18 cellular contexts compared by ENCODE assay signal in the genomic region with DNA sequence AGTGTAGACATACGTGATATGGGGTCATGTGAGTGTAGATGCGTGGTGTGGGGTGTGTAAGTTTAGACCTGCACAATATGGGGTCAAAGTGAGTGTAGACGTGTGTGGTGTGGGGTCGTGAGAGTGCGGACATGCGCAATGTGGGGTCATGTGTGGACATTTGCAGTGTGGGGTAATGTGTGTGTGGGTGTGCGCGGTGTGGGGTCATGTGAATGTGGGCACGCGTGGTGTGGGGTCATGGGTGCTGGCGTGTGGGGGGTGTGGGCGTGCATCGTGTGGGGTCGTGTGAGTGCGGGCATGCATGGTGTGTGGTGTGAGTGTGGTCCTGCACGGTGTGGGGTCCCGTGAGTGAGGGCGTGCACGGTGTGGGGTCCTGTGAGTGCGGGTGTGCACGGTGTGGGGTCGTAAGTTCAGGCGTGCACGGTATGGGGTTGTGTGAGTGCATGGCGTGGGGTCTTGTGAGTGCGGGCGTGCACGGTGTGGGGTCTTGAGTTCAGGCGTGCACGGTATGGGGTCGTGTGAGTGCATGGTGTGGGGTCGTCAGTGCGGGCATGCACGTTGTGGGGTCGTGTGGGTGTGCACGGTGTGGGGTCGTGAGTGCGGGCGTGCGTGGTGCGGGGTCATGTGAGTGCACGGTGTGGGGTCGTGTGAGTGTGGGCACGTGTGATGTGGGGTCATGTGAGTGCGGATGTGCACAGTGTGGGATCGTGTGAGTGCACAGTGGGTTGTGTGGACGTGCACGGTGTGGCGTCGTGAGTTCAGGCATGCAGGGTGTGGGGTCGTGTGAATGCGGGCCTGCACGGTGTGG. TPM values are rescaled to one million over a fixed set of nuclear protein-coding genes. Genes with fewer than 3 reads are reported as not detected.
DNase-seq lines count a peak whose midpoint lies in the region; ATAC-seq and TF ChIP-seq lines count a peak whose summit lies in the region.
"Had no signal": no experiment of that assay in that cellular context is flagged by ENCODE, and none has a peak within 500 bp of the region (broad histone marks: within the 10 kb centered on the region; RNA-seq: fewer than 3 reads in every experiment).

No MANE protein-coding gene starts in this region.

- H3K4me1 Mint-ChIP-seq in WTC11 (0 out of 2 replicates have a peak, but pooled peaks cover 2% of the 10 kb centered on the region), neural progenitor cell (no peaks in the 10 kb centered on the region)
- peaks cover 10 to 37% (median 30%) of the 10 kb centered on the region in 4 donors for H3K4me1 Mint-ChIP-seq in naive thymus-derived CD8-positive, alpha-beta T cell
- H3K4me1 Mint-ChIP-seq: CD14-positive monocyte had no signal

- peak overlapping the region; percentile 69; the same call in 1 of the 2 replicates for H3K27ac Mint-ChIP-seq in WTC11
- peak overlapping the region; percentile 23 for H3K27ac Mint-ChIP-seq in neural progenitor cell
- H3K27ac Mint-ChIP-seq in naive thymus-derived CD8-positive, alpha-beta T cell, result peak overlapping the region in 2 of 10 donors; percentile 9 to 70

- H3K27me3 Mint-ChIP-seq in WTC11 (ENCODE audit: low read depth) (no peaks in the 10 kb centered on the region), neural progenitor cell (ENCODE audit: insufficient read depth, low read depth) (peaks cover 2% of the 10 kb centered on the region)
- no peaks in the 10 kb centered on the region for H3K27me3 Mint-ChIP-seq in naive thymus-derived CD8-positive, alpha-beta T cell

- H3K4me3 Mint-ChIP-seq in WTC11 (no peak overlapping the region), neural progenitor cell (no peak overlapping the region)
- no peak overlapping the region for H3K4me3 Mint-ChIP-seq in naive thymus-derived CD8-positive, alpha-beta T cell
- H3K4me3 Mint-ChIP-seq: CD14-positive monocyte had no signal

- H3K79me2 ChIP-seq in neural progenitor cell (ENCODE audit: low read depth), result peaks cover 5% of the 10 kb centered on the region

- H3K9me3 Mint-ChIP-seq in WTC11 (peaks cover 11% of the 10 kb centered on the region), neural progenitor cell (peaks cover 16% of the 10 kb centered on the region)
- no peaks in the 10 kb centered on the region for H3K9me3 Mint-ChIP-seq in naive thymus-derived CD8-positive, alpha-beta T cell

- TF ChIP-seq POLR2A in body of pancreas (IDR thresholded peaks at IDR 0.05), result no peak

- H3K36me3 ChIP-seq in right atrium auricular region (peaks cover 8% of the 10 kb centered on the region), neural progenitor cell (no peaks in the 10 kb centered on the region), body of pancreas (replicated peaks in 1 of 2; ENCODE audit: insufficient read depth in 1 of 2, low read depth in 2 of 2) (peaks cover 0 to 3% of the 10 kb centered on the region in 2 donors)

- H3K27ac ChIP-seq in right atrium auricular region (peak overlapping the region; percentile 20 to 78), neural progenitor cell (no peak overlapping the region), body of pancreas (no peak overlapping the region)
- H3K27ac ChIP-seq: A549, RWPE1 had no signal

- ATAC-seq in WTC11 (no peak), body of pancreas (no peak), GM19328 (IDR thresholded peaks at IDR 0.05; ENCODE audit: unreplicated experiment) (no peak)
- no peak for ATAC-seq in naive thymus-derived CD8-positive, alpha-beta T cell
- ATAC-seq: A549 had no signal

- H3K36me3 Mint-ChIP-seq in WTC11 (peaks cover 28% of the 10 kb centered on the region), neural progenitor cell (peaks cover 25% of the 10 kb centered on the region)
- peaks cover 0 to 80% (median 20%) of the 10 kb centered on the region in 3 donors for H3K36me3 Mint-ChIP-seq in naive thymus-derived CD8-positive, alpha-beta T cell

- CTCF ChIA-PET in WTC11 (lab: Charles Lee), result no interaction called here

- H3K4me1 ChIP-seq in right atrium auricular region, result peaks cover 0 to 53% of the 10 kb centered on the region in 2 donors
- H3K4me1 ChIP-seq in neural progenitor cell, result peaks cover 19% of the 10 kb centered on the region
- H3K4me1 ChIP-seq in body of pancreas, result no peaks in the 10 kb centered on the region
- H3K4me1 ChIP-seq: A549, Caco-2 had no signal

- peaks cover 4% of the 10 kb centered on the region for H3F3A ChIP-seq in neural progenitor cell (ENCODE audit: low read depth)

- peaks cover 3% of the 10 kb centered on the region for H4K20me1 ChIP-seq in neural progenitor cell (ENCODE audit: low read depth)

- H3K4me3 ChIP-seq in right atrium auricular region (no peak overlapping the region), neural progenitor cell (no peak overlapping the region), body of pancreas (no peak overlapping the region)
- H3K4me3 ChIP-seq: A549 had no signal

- peak; percentile 3 for DNase-seq in AG08396 (ENCODE audit: low spot score)
- no peak for DNase-seq in WTC11 (ENCODE audit: low spot score)
- no peak for DNase-seq in right atrium auricular region (ENCODE audit: low spot score)
- no peak for DNase-seq in neural progenitor cell (ENCODE audit: low spot score)
- DNase-seq in body of pancreas, result no peak
- no peak for DNase-seq in naive thymus-derived CD8-positive, alpha-beta T cell
- no peak for DNase-seq in DMS153 treated with DMSO at 0.1 percent for 48 hours (lab: John Stamatoyannopoulos, UW; ENCODE audit: unreplicated experiment)
- DNase-seq: Caco-2; DMS79; KBM-7; NCI-H1092; NCI-H1694 treated with DMSO at 0.1 percent for 48 hours; NCI-H69; NK-92 treated with Interleukin-12 subunit alpha and Interleukin-12 subunit beta, amount 100 ng/mL, for 24 hours had no signal

- no peaks in the 10 kb centered on the region for H3K9me3 ChIP-seq in right atrium auricular region
- no peaks in the 10 kb centered on the region for H3K9me3 ChIP-seq in neural progenitor cell (ENCODE audit: low read depth)
- H3K9me3 ChIP-seq in body of pancreas, result no peaks in the 10 kb centered on the region
- H3K9me3 ChIP-seq: A549, Caco-2 had no signal

- H3K9ac ChIP-seq in neural progenitor cell, result no peak overlapping the region

- no peak overlapping the region for H2AFZ ChIP-seq in neural progenitor cell (replicated peaks)

- intact Hi-C loops in body of pancreas (cut with DNase I), result no loop called here

- POLR2A ChIA-PET in WTC11 (lab: Charles Lee), result no interaction called here
- POLR2A ChIA-PET in naive thymus-derived CD8-positive, alpha-beta T cell (lab: Charles Lee), result no interaction called here

- H3K27me3 ChIP-seq in right atrium auricular region (no peaks in the 10 kb centered on the region), neural progenitor cell (no peaks in the 10 kb centered on the region), body of pancreas (no peaks in the 10 kb centered on the region)

- H3K4me2 ChIP-seq in neural progenitor cell, result no peak overlapping the region
- H3K4me2 ChIP-seq: A549 had no signal

- no peak for TF ChIP-seq CTCF in WTC11 (IDR thresholded peaks at IDR 0.05)
- no peak for TF ChIP-seq CTCF in right atrium auricular region (IDR thresholded peaks at IDR 0.05)
- no peak for TF ChIP-seq CTCF in neural progenitor cell (IDR thresholded peaks at IDR 0.05)
- no peak for TF ChIP-seq CTCF in body of pancreas (IDR thresholded peaks at IDR 0.05)

- WGBS in body of pancreas, 2 donors, result 90 to 95% methylated on average over 53 of the region's 53 CpGs

TF ChIP-seq in WTC11, 78 proteins besides CTCF, POLR2A, EP300 and RAD21 (continues in another document):
- no peak for TF ChIP-seq ZBTB21 (CRISPR knock-in tag; IDR thresholded peaks at IDR 0.05; ENCODE audit: borderline replicate concordance)
- TF ChIP-seq ERG (CRISPR knock-in tag; IDR thresholded peaks at IDR 0.05), result no peak
- no peak for TF ChIP-seq ZNF281 (CRISPR knock-in tag; IDR thresholded peaks at IDR 0.05)

RNA-seq across cellular contexts. Expression of gene PCMTD2, which starts 14.3 kb away (rescaled TPM):
- total RNA-seq in WTC11 (2021) (50.9 to 61.1 TPM (median 57.7 TPM) in 3 replicates), right atrium auricular region (100 to 1,000 TPM in 1 of 2 donors, 10 to 100 TPM in 1; 83.3 to 180 TPM), neural progenitor cell (ENCODE audit: low replicate concordance) (101 and 105 TPM in 2 replicates), body of pancreas (10 to 100 TPM; 25.1 to 45.9 TPM)
- total RNA-seq in naive thymus-derived CD8-positive, alpha-beta T cell, result 100 to 1,000 TPM; 229 to 231 TPM
- 10 to 100 TPM; 63.1 to 80.2 (median 74.4) TPM for polyA plus RNA-seq in naive thymus-derived CD8-positive, alpha-beta T cell

Comparison
In these comparisons a context has a peak if more than half of its experiments do, and no peak if none do; other contexts are left out.
1. H3K27ac ChIP-seq: peak in right atrium auricular region (2 of 2); none in neural progenitor cell (single experiment) and body of pancreas (0 of 4).